9 cellular contexts compared by ENCODE assay signal in the genomic region with DNA sequence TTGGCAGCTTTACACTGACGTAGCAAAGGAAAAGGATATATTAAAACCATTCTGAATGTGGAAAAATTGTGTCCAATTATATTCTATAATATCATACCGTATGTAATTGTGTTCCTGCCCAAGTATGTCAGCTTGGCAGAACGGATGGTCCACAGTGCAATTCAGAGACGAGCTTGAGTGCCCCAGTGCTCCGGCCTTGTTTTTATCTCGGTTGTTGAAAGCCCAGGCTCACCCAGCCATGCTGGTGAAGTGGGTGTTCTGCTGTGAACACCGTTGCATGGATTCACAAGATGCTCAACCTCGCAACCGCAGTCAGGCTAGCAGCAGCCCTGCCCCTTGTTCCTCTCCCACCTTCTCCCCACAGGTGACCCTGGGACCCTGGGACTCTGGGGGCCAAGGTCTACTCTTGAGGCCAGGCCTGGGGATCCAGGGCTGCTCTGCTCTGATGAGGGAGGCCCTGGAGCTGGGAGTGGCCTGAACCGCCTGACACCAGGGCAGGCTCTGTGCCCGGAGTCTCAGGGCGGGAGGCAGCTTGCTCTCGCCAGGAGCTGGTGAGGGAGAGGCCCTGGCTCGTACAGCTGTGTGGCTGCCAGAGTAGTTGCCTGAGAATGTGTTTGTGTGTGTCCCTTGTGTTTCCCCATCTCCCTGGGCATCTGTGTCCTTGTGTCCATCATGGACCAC. TPM values are rescaled to one million over a fixed set of nuclear protein-coding genes. Genes with fewer than 3 reads are reported as not detected.
DNase-seq lines count a peak whose midpoint lies in the region; ATAC-seq and TF ChIP-seq lines count a peak whose summit lies in the region.
"Had no signal": no experiment of that assay in that cellular context is flagged by ENCODE, and none has a peak within 500 bp of the region (broad histone marks: within the 10 kb centered on the region; RNA-seq: fewer than 3 reads in every experiment).

No MANE protein-coding gene starts in this region.

- no peak overlapping the region for H3K9ac ChIP-seq in smooth muscle cell (ENCODE audit: low read depth)

- intact Hi-C loops in head of caudate nucleus (cut with DNase I) (loop anchor here (5.0 kb wide), 1 partner anchor 110 kb away; a partner anchor contains a TSS), upper lobe of right lung (cut with DNase I) (no loop called here)

- H3K9me3 ChIP-seq in upper lobe of right lung, result no peaks in the 10 kb centered on the region
- H3K9me3 ChIP-seq in smooth muscle cell (replicated peaks; ENCODE audit: low read depth), result no peaks in the 10 kb centered on the region

- H2AFZ ChIP-seq in smooth muscle cell (ENCODE audit: low read depth), result no peak overlapping the region

- H3F3A ChIP-seq in smooth muscle cell (ENCODE audit: low read depth), result no peaks in the 10 kb centered on the region

- peak overlapping the region; percentile 37 for H3K27ac ChIP-seq in upper lobe of right lung
- no peak overlapping the region for H3K27ac ChIP-seq in smooth muscle cell (ENCODE audit: low read depth)

- WGBS in smooth muscle cell (ENCODE audit: low lambda C conversion rate), result 92% methylated on average over 14 of the region's 14 CpGs

- H3K27me3 ChIP-seq in upper lobe of right lung (no peaks in the 10 kb centered on the region), smooth muscle cell (ENCODE audit: low read depth) (no peaks in the 10 kb centered on the region)

- H3K36me3 ChIP-seq in upper lobe of right lung (no peaks in the 10 kb centered on the region), smooth muscle cell (ENCODE audit: low read depth) (no peaks in the 10 kb centered on the region)

- peaks cover 19% of the 10 kb centered on the region for H3K4me1 ChIP-seq in upper lobe of right lung
- H3K4me1 ChIP-seq in smooth muscle cell (ENCODE audit: low read depth), result peaks cover 17% of the 10 kb centered on the region

- TF ChIP-seq CTCF in upper lobe of right lung (IDR thresholded peaks at IDR 0.05) (no peak), smooth muscle cell (IDR thresholded peaks at IDR 0.05; ENCODE audit: borderline replicate concordance, insufficient read depth, poor library complexity, severe bottlenecking) (no peak)

- peak; percentile 54 for DNase-seq in amniotic epithelial cell (ENCODE audit: low read depth)
- DNase-seq in head of caudate nucleus, result peak; percentile 78 to 97 (median 92)
- DNase-seq in nucleus accumbens (lab: John Stamatoyannopoulos, UW), result peak in 55 of 56 donors; percentile 18 to 96 (median 87)
- DNase-seq in upper lobe of right lung, result peak; percentile 88
- no peak for DNase-seq in smooth muscle cell (lab: John Stamatoyannopoulos, UW; ENCODE audit: unreplicated experiment)
- DNase-seq: SIG-M5; stimulated activated CD4-positive, alpha-beta T cell treated with anti-CD3 and anti-CD28 coated beads, Interleukin-2, amount 100 ng/mL, for 24 hours had no signal

- H3K4me3 ChIP-seq in upper lobe of right lung (no peak overlapping the region), smooth muscle cell (no peak overlapping the region)

- ATAC-seq in upper lobe of right lung (peak; percentile 80), GM21528 (IDR thresholded peaks at IDR 0.05; ENCODE audit: low FRiP score, unreplicated experiment) (no peak), GM19395 (IDR thresholded peaks at IDR 0.05; ENCODE audit: unreplicated experiment) (no peak)

- peaks cover 70% of the 10 kb centered on the region for H4K20me1 ChIP-seq in smooth muscle cell (ENCODE audit: low read depth)

- no peak overlapping the region for H3K4me2 ChIP-seq in smooth muscle cell

- peaks cover 33% of the 10 kb centered on the region for H3K79me2 ChIP-seq in smooth muscle cell (ENCODE audit: low read depth)

RNA-seq across cellular contexts. Expression of a gene that starts 11.2 kb away (rescaled TPM):
- total RNA-seq in upper lobe of right lung (199 TPM), smooth muscle cell (51.5 and 71.0 TPM in 2 replicates)
- polyA plus RNA-seq in smooth muscle cell, result 39.9 and 69.9 TPM in 2 replicates
